ENCODE assay signal across 8 cellular contexts in genomic region chr10:73786512-73786885, GRCh38. TPM values are rescaled to one million over a fixed set of nuclear protein-coding genes. Genes with fewer than 3 reads are reported as not detected.
DNase-seq lines count a peak whose midpoint lies in the region; ATAC-seq and TF ChIP-seq lines count a peak whose summit lies in the region.

No MANE protein-coding gene starts in this region.

- peaks cover 35% of the 10 kb centered on the region for H3K4me1 Mint-ChIP-seq in dendritic cell treated with granulocyte-macrophage colony-stimulating factor and Interleukin-4, amounts not matched to agents 40 ng/mL and 50 ng/mL, for 4 days (ENCODE audit: low read depth)
- H3K4me1 Mint-ChIP-seq in natural killer cell treated with Interleukin-12 subunit alpha and Interleukin-12 subunit beta and Interleukin-15 and Interleukin-18, amount 100 ng/mL, for 72 hours (ENCODE audit: low read depth in 2 of 2): peaks cover 38 to 41% of the 10 kb centered on the region in 2 donors

- H4K20me1 ChIP-seq in KMS-11 (ENCODE audit: insufficient read depth): no peaks in the 10 kb centered on the region

- peaks cover 35% of the 10 kb centered on the region; the same call in 1 of the 2 replicates for H3K79me2 ChIP-seq in KMS-11 (ENCODE audit: insufficient read depth, low read depth)

- H3K9me3 ChIP-seq in BE2C: no peaks in the 10 kb centered on the region

- DNase-seq in BE2C: no peak
- peak; percentile 6 for DNase-seq in natural killer cell treated with Interleukin-12 subunit alpha and Interleukin-12 subunit beta and Interleukin-15 and Interleukin-18, amount 100 ng/mL, for 72 hours (ENCODE audit: low spot score)
- no peak for DNase-seq in ureter (ENCODE audit: low spot score)
- no peak for DNase-seq in retina
- no peak for DNase-seq in HT-29 (ENCODE audit: low spot score)
- no peak for DNase-seq in UCSD-AML1 (lab: John Stamatoyannopoulos, UW; ENCODE audit: unreplicated experiment)

- no peak overlapping the region; the same call in 1 of the 2 replicates for H2AFZ ChIP-seq in KMS-11 (ENCODE audit: low read depth)

- H3K4me1 ChIP-seq in BE2C (no peaks in the 10 kb centered on the region), KMS-11 (ENCODE audit: low read depth, poor library complexity, severe bottlenecking) (peaks cover 34% of the 10 kb centered on the region)

- peak overlapping the region; percentile 98 for H3K27ac Mint-ChIP-seq in dendritic cell treated with granulocyte-macrophage colony-stimulating factor and Interleukin-4, amounts not matched to agents 40 ng/mL and 50 ng/mL, for 4 days
- peak overlapping the region; percentile 86 to 93 for H3K27ac Mint-ChIP-seq in natural killer cell treated with Interleukin-12 subunit alpha and Interleukin-12 subunit beta and Interleukin-15 and Interleukin-18, amount 100 ng/mL, for 72 hours

- H3K27me3 Mint-ChIP-seq in dendritic cell treated with granulocyte-macrophage colony-stimulating factor and Interleukin-4, amounts not matched to agents 40 ng/mL and 50 ng/mL, for 4 days: no peaks in the 10 kb centered on the region
- H3K27me3 Mint-ChIP-seq in natural killer cell treated with Interleukin-12 subunit alpha and Interleukin-12 subunit beta and Interleukin-15 and Interleukin-18, amount 100 ng/mL, for 72 hours: no peaks in the 10 kb centered on the region

- ATAC-seq in natural killer cell treated with Interleukin-12 subunit alpha and Interleukin-12 subunit beta and Interleukin-15 and Interleukin-18, amount 100 ng/mL, for 72 hours: no peak

- peak overlapping the region; percentile 93 for H3K4me3 Mint-ChIP-seq in dendritic cell treated with granulocyte-macrophage colony-stimulating factor and Interleukin-4, amounts not matched to agents 40 ng/mL and 50 ng/mL, for 4 days
- H3K4me3 Mint-ChIP-seq in natural killer cell treated with Interleukin-12 subunit alpha and Interleukin-12 subunit beta and Interleukin-15 and Interleukin-18, amount 100 ng/mL, for 72 hours: peak overlapping the region; percentile 98

- H3K4me3 ChIP-seq in BE2C (ENCODE audit: low read depth, low read length): peak overlapping the region; percentile 79
- H3K4me3 ChIP-seq in KMS-11 (IDR thresholded peaks at IDR 0.05; ENCODE audit: insufficient read depth, low read depth, low read length): no peak overlapping the region

- peak overlapping the region; percentile 12; the same call in 1 of the 2 replicates for H3K9ac ChIP-seq in KMS-11

- intact Hi-C loops in dendritic cell treated with granulocyte-macrophage colony-stimulating factor and Interleukin-4, amounts not matched to agents 40 ng/mL and 50 ng/mL, for 4 days (cut with micrococcal nuclease): no loop called here

- H3K27me3 ChIP-seq in BE2C (no peaks in the 10 kb centered on the region), KMS-11 (ENCODE audit: insufficient read depth, low read depth) (no peaks in the 10 kb centered on the region)

- no peak overlapping the region for H3K27ac ChIP-seq in KMS-11

- peaks cover 70% of the 10 kb centered on the region for H3K36me3 Mint-ChIP-seq in dendritic cell treated with granulocyte-macrophage colony-stimulating factor and Interleukin-4, amounts not matched to agents 40 ng/mL and 50 ng/mL, for 4 days (ENCODE audit: low read depth)
- H3K36me3 Mint-ChIP-seq in natural killer cell treated with Interleukin-12 subunit alpha and Interleukin-12 subunit beta and Interleukin-15 and Interleukin-18, amount 100 ng/mL, for 72 hours: peaks cover 11% of the 10 kb centered on the region

- TF ChIP-seq CTCF in BE2C (IDR thresholded peaks at IDR 0.05; ENCODE audit: low read depth, low read length): no peak
- no peak for TF ChIP-seq CTCF in KMS-11 (conservative IDR thresholded peaks at IDR 0.05; ENCODE audit: low read depth, low read length)

- H3K4me2 ChIP-seq in KMS-11: peak overlapping the region; percentile 55

- H3K9me3 Mint-ChIP-seq in dendritic cell treated with granulocyte-macrophage colony-stimulating factor and Interleukin-4, amounts not matched to agents 40 ng/mL and 50 ng/mL, for 4 days: no peaks in the 10 kb centered on the region
- H3K9me3 Mint-ChIP-seq in natural killer cell treated with Interleukin-12 subunit alpha and Interleukin-12 subunit beta and Interleukin-15 and Interleukin-18, amount 100 ng/mL, for 72 hours: no peaks in the 10 kb centered on the region

- H3K36me3 ChIP-seq in BE2C: peaks cover 7% of the 10 kb centered on the region
- no peaks in the 10 kb centered on the region for H3K36me3 ChIP-seq in KMS-11 (ENCODE audit: insufficient read depth)

RNA-seq across cellular contexts. Expression of gene ZSWIM8, which starts 1.1 kb away (rescaled TPM):
- polyA plus RNA-seq in BE2C (2012; ENCODE audit: insufficient read depth, insufficient read length, low read depth): 61.2 TPM
- total RNA-seq in natural killer cell treated with Interleukin-12 subunit alpha and Interleukin-12 subunit beta and Interleukin-15 and Interleukin-18, amount 100 ng/mL, for 72 hours: 100 to 1,000 TPM; 121 to 148 TPM
- total RNA-seq in ureter: 129 TPM
- total RNA-seq in HT-29 (2014; rRNA removed; shearing (Covaris generic)): 32.9 and 40.0 TPM in 2 replicates

RNA-seq across cellular contexts. Expression of gene CHCHD1, which starts 4.7 kb away (rescaled TPM):
- 162 TPM for polyA plus RNA-seq in BE2C (2012; ENCODE audit: insufficient read depth, insufficient read length, low read depth)
- 10 to 100 TPM; 18.7 to 28.5 TPM for total RNA-seq in natural killer cell treated with Interleukin-12 subunit alpha and Interleukin-12 subunit beta and Interleukin-15 and Interleukin-18, amount 100 ng/mL, for 72 hours
- total RNA-seq in ureter: 14.9 TPM
- total RNA-seq in HT-29 (2014; rRNA removed; shearing (Covaris generic)): 57.6 and 65.8 TPM in 2 replicates

RNA-seq across cellular contexts. Expression of gene NDST2, which starts 24.9 kb away (rescaled TPM):
- polyA plus RNA-seq in BE2C (2012; ENCODE audit: insufficient read depth, insufficient read length, low read depth): 35.6 TPM
- total RNA-seq in natural killer cell treated with Interleukin-12 subunit alpha and Interleukin-12 subunit beta and Interleukin-15 and Interleukin-18, amount 100 ng/mL, for 72 hours: 10 to 100 TPM; 42.8 to 83.3 TPM
- 37.5 TPM for total RNA-seq in ureter
- 18.6 and 19.8 TPM in 2 replicates for total RNA-seq in HT-29 (2014; rRNA removed; shearing (Covaris generic))

RNA-seq across cellular contexts. Expression of gene SEC24C, which starts 42.3 kb away (rescaled TPM):
- 118 TPM for polyA plus RNA-seq in BE2C (2012; ENCODE audit: insufficient read depth, insufficient read length, low read depth)
- 100 to 1,000 TPM; 152 to 172 TPM for total RNA-seq in natural killer cell treated with Interleukin-12 subunit alpha and Interleukin-12 subunit beta and Interleukin-15 and Interleukin-18, amount 100 ng/mL, for 72 hours
- total RNA-seq in ureter: 87.5 TPM
- 63.2 and 76.5 TPM in 2 replicates for total RNA-seq in HT-29 (2014; rRNA removed; shearing (Covaris generic))
